ENCODE assay signal across 8 cellular contexts in genomic region chr9:2016411-2017208, GRCh38. TPM values are rescaled to one million over a fixed set of nuclear protein-coding genes. Genes with fewer than 3 reads are reported as not detected.
DNase-seq lines count a peak whose midpoint lies in the region; ATAC-seq, FAIRE-seq and TF ChIP-seq lines count a peak whose summit lies in the region.

No MANE protein-coding gene starts in this region.

- H3K27me3 Mint-ChIP-seq in mesothelial cell of epicardium (ENCODE audit: low read depth) = peaks cover 1% of the 10 kb centered on the region

- TF ChIP-seq CTCF in GM20000 (IDR thresholded peaks at IDR 0.05; ENCODE audit: extremely low read depth, missing control alignments) (no peak), endothelial cell of umbilical vein (IDR thresholded peaks at IDR 0.05; ENCODE audit: extremely low read depth in 1 of 2, insufficient read depth in 1 of 2, low read depth in 1 of 2, low read length in 2 of 2) (peak in 1 of 2 donors; percentile 2), mesothelial cell of epicardium (IDR thresholded peaks at IDR 0.05; ENCODE audit: unreplicated experiment) (no peak)

- H3K9me1 ChIP-seq in endothelial cell of umbilical vein (replicated peaks; ENCODE audit: control insufficient read depth, extremely low read depth, insufficient read depth, low read length) = no peaks in the 10 kb centered on the region

- DNase-seq in AML-193 (lab: John Stamatoyannopoulos, UW) (peak; percentile 69 to 70), GM20000 (ENCODE audit: low spot score) (peak; percentile 80), NCI-H748 (lab: John Stamatoyannopoulos, UW; ENCODE audit: unreplicated experiment) (peak; percentile 73), endothelial cell of umbilical vein (ENCODE audit: low read depth, low spot score) (peak; percentile 58), mesothelial cell of epicardium (ENCODE audit: low spot score in 2 of 2, unreplicated experiment in 2 of 2) (peak; percentile 36 to 67)
- DNase-seq in activated CD8-positive, alpha-beta memory T cell treated with anti-CD3 and anti-CD28 coated beads, Interleukin-2, amount 50 U/mL, for 24 hours (ENCODE audit: extremely low read depth) = peak; percentile 23
- DNase-seq in stimulated activated CD8-positive, alpha-beta memory T cell treated with anti-CD3 and anti-CD28 coated beads, Interleukin-15, amount 100 ng/mL, for 24 hours (ENCODE audit: low read depth) = peak; percentile 33

- peak overlapping the region; percentile 87 for H2AFZ ChIP-seq in endothelial cell of umbilical vein (ENCODE audit: low read depth, low read length)

- peak overlapping the region; percentile 89 for H3K4me2 ChIP-seq in endothelial cell of umbilical vein (ENCODE audit: insufficient read depth, low read length)

- peaks cover 38% of the 10 kb centered on the region for H3K4me1 Mint-ChIP-seq in mesothelial cell of epicardium

- intact Hi-C loops in endothelial cell of umbilical vein (cut with micrococcal nuclease) = loop anchor here (1.0 to 5.0 kb wide), 4 partner anchors 10 to 1320 kb away; no protein-coding TSS in a partner anchor

- dilution Hi-C loops in endothelial cell of umbilical vein (cut with MboI; ENCODE audit: extremely low pct_ligation_motif_present, low sequenced_read_pairs) = no loop called here

- H3K36me3 Mint-ChIP-seq in mesothelial cell of epicardium = no peaks in the 10 kb centered on the region

- H4K20me1 ChIP-seq in endothelial cell of umbilical vein (replicated peaks; ENCODE audit: control insufficient read depth, extremely low read depth, insufficient read depth, low read length) = no peaks in the 10 kb centered on the region

- peak overlapping the region; percentile 92 for H3K4me3 Mint-ChIP-seq in mesothelial cell of epicardium

- H3K36me3 ChIP-seq in endothelial cell of umbilical vein (ENCODE audit: control insufficient read depth in 2 of 2, extremely low read depth in 1 of 2, insufficient read depth in 2 of 2, low read length in 2 of 2) = no peaks in the 10 kb centered on the region

- BruUV-seq in endothelial cell of umbilical vein (replicated peaks; lab: Mats Ljungman, UMichigan) = no TSS peak

- ATAC-seq in GM19467 (IDR thresholded peaks at IDR 0.05; ENCODE audit: unreplicated experiment) = no peak

- CTCF ChIA-PET in endothelial cell of umbilical vein (lab: Charles Lee) = interaction anchor here (1.5 to 2.8 kb wide), 2 partner anchors 10 to 71 kb away, joined by 5 to 13 read pairs; no protein-coding TSS in a partner anchor

- H3K9ac ChIP-seq in endothelial cell of umbilical vein (replicated peaks; ENCODE audit: extremely low read depth, insufficient read depth, low read length) = peak overlapping the region; percentile 78

- POLR2A ChIA-PET in endothelial cell of umbilical vein (lab: Charles Lee) = no interaction called here

- peak overlapping the region; percentile 63 to 86 (median 86) for H3K4me3 ChIP-seq in endothelial cell of umbilical vein (replicated peaks in 1 of 3; ENCODE audit: insufficient read depth in 1 of 3, low read depth in 1 of 3, low read length in 3 of 3)

- H3K9me3 ChIP-seq in endothelial cell of umbilical vein (replicated peaks; ENCODE audit: control insufficient read depth, insufficient read depth, low read length) = no peaks in the 10 kb centered on the region

- peaks cover 26% of the 10 kb centered on the region for H3K79me2 ChIP-seq in endothelial cell of umbilical vein (ENCODE audit: control insufficient read depth, insufficient read depth, low read length)

- peak overlapping the region; percentile 66 for H3K27ac ChIP-seq in endothelial cell of umbilical vein (ENCODE audit: insufficient read depth, low read depth, low read length)

- peak overlapping the region; percentile 94 for H3K27ac Mint-ChIP-seq in mesothelial cell of epicardium

- H3K27me3 ChIP-seq in endothelial cell of umbilical vein (ENCODE audit: control insufficient read depth in 2 of 2, insufficient read depth in 2 of 2, low read length in 2 of 2) = peaks cover 2 to 6% of the 10 kb centered on the region in 2 experiments

- peaks cover 21% of the 10 kb centered on the region for H3K4me1 ChIP-seq in endothelial cell of umbilical vein (ENCODE audit: control insufficient read depth, extremely low read depth, insufficient read depth, low read length)

- TF ChIP-seq POLR2A in endothelial cell of umbilical vein (IDR thresholded peaks at IDR 0.05; ENCODE audit: low read depth, low read length) = peak; percentile 46

- H3K9me3 Mint-ChIP-seq in mesothelial cell of epicardium = no peaks in the 10 kb centered on the region

- peak; percentile 26 for FAIRE-seq in endothelial cell of umbilical vein (lab: Jason Lieb, UNC)

TF ChIP-seq in endothelial cell of umbilical vein, 7 proteins besides CTCF, POLR2A, EP300 and RAD21:
- TF ChIP-seq GATA2 (IDR thresholded peaks at IDR 0.05; ENCODE audit: insufficient read depth, insufficient read length, low read depth, low read length) (no peak), POLR2AphosphoS5 (IDR thresholded peaks at IDR 0.05; ENCODE audit: insufficient read depth, low read depth, low read length) (no peak), EZH2 (IDR thresholded peaks at IDR 0.05; ENCODE audit: borderline replicate concordance, low read depth, low read length, severe bottlenecking) (no peak), FOS (IDR thresholded peaks at IDR 0.05; ENCODE audit: borderline replicate concordance, insufficient read depth, low read length) (no peak), MYC (IDR thresholded peaks at IDR 0.05; ENCODE audit: low read depth, low read length) (no peak), JUN (IDR thresholded peaks at IDR 0.05; ENCODE audit: borderline replicate concordance, insufficient read depth, insufficient read length, low read depth) (no peak), MAX (IDR thresholded peaks at IDR 0.05; ENCODE audit: insufficient read depth, insufficient read length) (no peak)

RNA-seq across cellular contexts. Expression of gene SMARCA2, which starts 1.5 kb away (rescaled TPM):
- 79.9 TPM in 2 replicates for total RNA-seq in endothelial cell of umbilical vein
- 45.8 and 54.5 TPM in 2 replicates for polyA plus RNA-seq in endothelial cell of umbilical vein
- polyA plus RNA-seq in endothelial cell of umbilical vein (2011; cell fraction: cytosol; rRNA removed) = 29.7 and 34.8 TPM in 2 replicates
- 54.4 and 61.9 TPM in 2 replicates for polyA plus RNA-seq in endothelial cell of umbilical vein (2011; cell fraction: nucleus; rRNA removed)
- 42.9 and 46.1 TPM in 2 replicates for polyA plus RNA-seq in endothelial cell of umbilical vein (2012)
- polyA minus RNA-seq in endothelial cell of umbilical vein = 134 and 153 TPM in 2 replicates
- 33.7 TPM for polyA minus RNA-seq in endothelial cell of umbilical vein (2011; cell fraction: cytosol; rRNA and poly(A)+ RNA removed)
- 158 and 170 TPM in 2 replicates for polyA minus RNA-seq in endothelial cell of umbilical vein (2011; cell fraction: nucleus; rRNA and poly(A)+ RNA removed)
- total RNA-seq in mesothelial cell of epicardium = 81.2 to 96.2 TPM (median 93.6 TPM) in 3 replicates

Comparison
In these comparisons a context has a peak if more than half of its experiments do, and no peak if none do; other contexts are left out.
1. DNase-seq: peak in every context shown above with its lines; median percentile 80 in GM20000; 73 in NCI-H748; 70 in AML-193; 58 in endothelial cell of umbilical vein; 52 in mesothelial cell of epicardium; 33 in stimulated activated CD8-positive, alpha-beta memory T cell treated with anti-CD3 and anti-CD28 coated beads, Interleukin-15, amount 100 ng/mL, for 24 hours; 23 in activated CD8-positive, alpha-beta memory T cell treated with anti-CD3 and anti-CD28 coated beads, Interleukin-2, amount 50 U/mL, for 24 hours.